In the genomic region with DNA sequence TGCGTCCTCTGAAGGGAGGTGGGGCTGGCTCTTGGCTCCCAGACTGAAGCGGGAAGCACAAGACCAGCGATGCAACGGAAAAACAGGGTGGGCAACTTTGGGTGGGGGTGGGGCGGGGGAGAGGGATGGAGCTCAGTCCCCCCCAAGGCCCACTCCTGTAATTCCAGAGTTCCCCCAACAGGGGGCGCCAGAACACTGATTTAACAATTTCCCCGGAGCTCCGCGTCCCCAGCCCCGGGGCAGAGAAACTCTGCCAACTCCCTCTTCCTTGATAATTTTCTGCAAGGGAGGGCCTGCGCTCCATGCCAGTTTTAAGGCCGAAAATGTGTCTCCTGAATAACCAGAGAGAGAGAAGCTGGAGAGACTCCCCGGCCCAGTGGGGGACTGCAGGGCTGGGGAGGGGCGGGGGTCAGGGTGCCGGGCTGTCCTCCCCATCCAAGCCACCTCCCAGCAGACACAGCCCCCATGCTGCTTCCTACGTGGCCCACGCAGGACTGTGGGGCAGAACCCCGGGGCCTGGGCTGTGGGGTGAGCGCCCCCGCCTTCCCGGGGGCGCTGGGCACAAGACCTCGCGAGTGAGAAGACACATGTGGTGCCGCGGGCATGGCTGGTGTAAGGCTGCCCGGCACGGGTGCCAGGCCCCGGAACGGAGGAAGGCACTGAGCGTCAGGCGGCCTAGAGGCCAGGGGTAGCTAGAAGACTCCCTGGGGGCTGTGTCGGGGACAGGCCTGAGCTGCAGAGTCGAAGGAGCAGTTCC, we compare ENCODE assay signal across 8 cellular contexts. TPM values are rescaled to one million over a fixed set of nuclear protein-coding genes. Genes with fewer than 3 reads are reported as not detected.
DNase-seq lines count a peak whose midpoint lies in the region; ATAC-seq lines count a peak whose summit lies in the region.

No MANE protein-coding gene starts in this region.

- DNase-seq in activated CD4-positive, CD25-positive, alpha-beta regulatory T cell (lab: John Stamatoyannopoulos, UW), result peak; percentile 34 to 61 (median 44)
- DNase-seq in NCI-H2227 treated with DMSO at 0.1 percent for 48 hours (lab: John Stamatoyannopoulos, UW) (peak; percentile 32), mesenchymal stem cell (peak; percentile 58)
- peak; percentile 44 to 60 for DNase-seq in activated CD4-positive, alpha-beta T cell treated with anti-CD3 and anti-CD28 coated beads, Interleukin-2, amount 50 U/mL, for 24 hours (ENCODE audit: low read depth in 1 of 2, low spot score in 1 of 2)
- DNase-seq in effector CD4-positive, alpha-beta T cell, result peak; percentile 57
- peak; percentile 41 to 45 for DNase-seq in stimulated activated CD8-positive, alpha-beta memory T cell treated with anti-CD3 and anti-CD28 coated beads, Interleukin-2, amount 100 ng/mL, for 48 hours (ENCODE audit: low read depth in 2 of 2)

- H3K4me1 ChIP-seq in mesenchymal stem cell (ENCODE audit: control insufficient read depth, insufficient read depth, low read depth, low read length), result peaks cover 7% of the 10 kb centered on the region

- H4K91ac ChIP-seq in mesenchymal stem cell (ENCODE audit: low read length), result no peak overlapping the region

- H3K27ac ChIP-seq in mesenchymal stem cell (ENCODE audit: low read length, poor library complexity, severe bottlenecking), result no peak overlapping the region

- no peak for ATAC-seq in activated CD4-positive, CD25-positive, alpha-beta regulatory T cell treated with anti-CD3 and anti-CD28 coated beads, Interleukin-2, amount 50 U/mL, for 24 hours
- no peak for ATAC-seq in GM19328 (IDR thresholded peaks at IDR 0.05; ENCODE audit: unreplicated experiment)

- no peak overlapping the region for H3K4me2 ChIP-seq in mesenchymal stem cell (ENCODE audit: low read length, poor library complexity, severe bottlenecking)

- no peak overlapping the region for H2BK120ac ChIP-seq in mesenchymal stem cell (ENCODE audit: low read depth, low read length)

- H2AFZ ChIP-seq in mesenchymal stem cell (ENCODE audit: low read depth, low read length), result no peak overlapping the region

- no peak overlapping the region for H3K23ac ChIP-seq in mesenchymal stem cell (ENCODE audit: low read length in 2 of 2)

- H3K9me3 ChIP-seq in mesenchymal stem cell (ENCODE audit: control insufficient read depth, low read length), result no peaks in the 10 kb centered on the region

- H3K18ac ChIP-seq in mesenchymal stem cell (ENCODE audit: low read depth in 1 of 2, low read length in 2 of 2), result no peak overlapping the region

- H3K36me3 ChIP-seq in mesenchymal stem cell (ENCODE audit: control insufficient read depth in 1 of 2, insufficient read depth in 2 of 2, low read depth in 1 of 2, low read length in 2 of 2), result peaks cover 0 to 26% of the 10 kb centered on the region in 2 experiments

- whole genome bisulfite sequencing in mesenchymal stem cell, result 63% methylated on average over 34 of the region's 34 CpGs

- no peak overlapping the region for H3K4ac ChIP-seq in mesenchymal stem cell (ENCODE audit: low read depth in 1 of 2, low read length in 2 of 2)

- no peaks in the 10 kb centered on the region for H3K27me3 ChIP-seq in mesenchymal stem cell (ENCODE audit: control insufficient read depth in 1 of 2, insufficient read depth in 1 of 2, low read length in 2 of 2)

- H2AK5ac ChIP-seq in mesenchymal stem cell (ENCODE audit: low read length, severe bottlenecking), result no peak overlapping the region

- no peak overlapping the region for H3K14ac ChIP-seq in mesenchymal stem cell (ENCODE audit: low read length in 2 of 2)

- H3K79me1 ChIP-seq in mesenchymal stem cell (replicated peaks; ENCODE audit: low read length, poor library complexity, severe bottlenecking), result no peaks in the 10 kb centered on the region

- H2BK15ac ChIP-seq in mesenchymal stem cell (ENCODE audit: low read depth, poor library complexity, severe bottlenecking), result peak overlapping the region; percentile 6

- no peak overlapping the region for H2BK5ac ChIP-seq in mesenchymal stem cell (ENCODE audit: low read depth, low read length, poor library complexity, severe bottlenecking)

- H4K8ac ChIP-seq in mesenchymal stem cell (ENCODE audit: low read length), result no peak overlapping the region

- H3K9ac ChIP-seq in mesenchymal stem cell (ENCODE audit: low read length), result no peak overlapping the region

- no peak overlapping the region for H2BK12ac ChIP-seq in mesenchymal stem cell (ENCODE audit: low read length in 2 of 2)

- no peak overlapping the region for H3K4me3 ChIP-seq in mesenchymal stem cell (ENCODE audit: insufficient read depth in 1 of 2, low read depth in 1 of 2, low read length in 2 of 2)

RNA-seq across cellular contexts. Expression of gene KIF21B, which starts 51.4 kb away (rescaled TPM):
- polyA plus RNA-seq in mesenchymal stem cell (2013, experiment 1 of 2), result 1.1 TPM
- 1.1 TPM for polyA plus RNA-seq in mesenchymal stem cell (2013, experiment 2 of 2)
